In genomic region chr12:41419151-41419893, GRCh38 we compare ENCODE assay signal across 1 cellular context.
TF ChIP-seq lines count a peak whose summit lies in the region.

No MANE protein-coding gene starts in this region.

TF ChIP-seq in GM23338, 12 proteins besides CTCF, POLR2A, EP300 and RAD21 (continued from another document):
- no peak for TF ChIP-seq ZNF462 (CRISPR knock-in tag; IDR thresholded peaks at IDR 0.05)
- no peak for TF ChIP-seq NANOG (IDR thresholded peaks at IDR 0.05; ENCODE audit: borderline replicate concordance)
- TF ChIP-seq ZNF114 (CRISPR knock-in tag; IDR thresholded peaks at IDR 0.05) = no peak
- no peak for TF ChIP-seq POLR2AphosphoS5 (IDR thresholded peaks at IDR 0.05; ENCODE audit: low read depth)
- no peak for TF ChIP-seq STAT1 (IDR thresholded peaks at IDR 0.05; ENCODE audit: unreplicated experiment)
- TF ChIP-seq REST (IDR thresholded peaks at IDR 0.05; ENCODE audit: unreplicated experiment) = no peak
